8 cellular contexts compared by ENCODE assay signal in the genomic region with DNA sequence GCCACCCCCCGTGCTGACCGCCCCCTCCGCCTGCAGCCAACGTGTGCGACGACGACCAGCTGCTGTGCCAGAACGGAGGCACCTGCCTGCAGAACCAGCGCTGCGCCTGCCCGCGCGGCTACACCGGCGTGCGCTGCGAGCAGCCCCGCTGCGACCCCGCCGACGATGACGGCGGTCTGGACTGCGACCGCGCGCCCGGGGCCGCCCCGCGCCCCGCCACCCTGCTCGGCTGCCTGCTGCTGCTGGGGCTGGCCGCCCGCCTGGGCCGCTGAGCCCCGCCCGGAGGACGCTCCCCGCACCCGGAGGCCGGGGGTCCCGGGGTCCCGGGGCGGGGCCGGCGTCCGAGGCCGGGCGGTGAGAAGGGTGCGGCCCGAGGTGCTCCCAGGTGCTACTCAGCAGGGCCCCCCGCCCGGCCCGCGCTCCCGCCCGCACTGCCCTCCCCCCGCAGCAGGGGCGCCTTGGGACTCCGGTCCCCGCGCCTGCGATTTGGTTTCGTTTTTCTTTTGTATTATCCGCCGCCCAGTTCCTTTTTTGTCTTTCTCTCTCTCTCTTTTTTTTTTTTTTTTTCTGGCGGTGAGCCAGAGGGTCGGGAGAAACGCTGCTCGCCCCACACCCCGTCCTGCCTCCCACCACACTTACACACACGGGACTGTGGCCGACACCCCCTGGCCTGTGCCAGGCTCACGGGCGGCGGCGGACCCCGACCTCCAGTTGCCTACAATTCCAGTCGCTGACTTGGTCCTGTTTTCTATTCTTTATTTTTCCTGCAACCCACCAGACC.
A peak's percentile ranks its signal among the peaks of the same experiment; 100 is the strongest.
DNase-seq lines count a peak whose midpoint lies in the region; ATAC-seq lines count a peak whose summit lies in the region.

No MANE protein-coding gene starts in this region.

- H3K4me1 ChIP-seq in NT2/D1 (ENCODE audit: insufficient read depth, insufficient read length): peaks cover 29% of the 10 kb centered on the region

- ATAC-seq in GM21360 (IDR thresholded peaks at IDR 0.05; ENCODE audit: unreplicated experiment): no peak

- DNase-seq in activated CD8-positive, alpha-beta memory T cell treated with anti-CD3 and anti-CD28 coated beads for 24 hours: peak; percentile 71
- no peak for DNase-seq in activated CD8-positive, alpha-beta memory T cell treated with anti-CD3 and anti-CD28 coated beads, Interleukin-2, amount 50 U/mL, for 48 hours
- DNase-seq in NT2/D1 (ENCODE audit: low read depth, low spot score) (no peak), NCI-H2107 treated with DMSO at 0.1 percent for 48 hours (lab: John Stamatoyannopoulos, UW; ENCODE audit: unreplicated experiment) (no peak)
- DNase-seq in stimulated activated CD4-positive, alpha-beta T cell treated with anti-CD3 and anti-CD28 coated beads, Interleukin-2, amount 100 ng/mL, for 24 hours: peak; percentile 39 to 47

- H3K9ac ChIP-seq in NT2/D1 (ENCODE audit: insufficient read length, low read depth): peak overlapping the region; percentile 84

- H3K4me3 ChIP-seq in NT2/D1 (ENCODE audit: insufficient read length, low read depth) (peak overlapping the region; percentile 63), iPS-18c (ENCODE audit: insufficient read depth, low read depth, low read length) (peak overlapping the region; percentile 64)

- H3K27me3 Mint-ChIP-seq in activated naive CD8-positive, alpha-beta T cell: peaks cover 2% of the 10 kb centered on the region

- no peaks in the 10 kb centered on the region for H3K9me3 Mint-ChIP-seq in activated naive CD8-positive, alpha-beta T cell (ENCODE audit: low read depth)

- peak overlapping the region; percentile 89 for H3K4me3 Mint-ChIP-seq in activated naive CD8-positive, alpha-beta T cell

- no peak overlapping the region for H3K27ac Mint-ChIP-seq in activated naive CD8-positive, alpha-beta T cell

- peaks cover 41% of the 10 kb centered on the region for H3K27me3 ChIP-seq in NT2/D1 (ENCODE audit: insufficient read depth, insufficient read length)

- H3K9me3 ChIP-seq in NT2/D1 (ENCODE audit: insufficient read depth, low read length) (no peaks in the 10 kb centered on the region), iPS-18c (ENCODE audit: control insufficient read depth, insufficient read depth, low read length) (no peaks in the 10 kb centered on the region)

- no peaks in the 10 kb centered on the region for H3K36me3 ChIP-seq in NT2/D1 (ENCODE audit: insufficient read depth, insufficient read length, low read length)

- no peaks in the 10 kb centered on the region for H3K36me3 Mint-ChIP-seq in activated naive CD8-positive, alpha-beta T cell

- peaks cover 8% of the 10 kb centered on the region for H3K4me1 Mint-ChIP-seq in activated naive CD8-positive, alpha-beta T cell (ENCODE audit: low read depth)

Comparison
In these comparisons a context has a peak if more than half of its experiments do, and no peak if none do; other contexts are left out.
1. DNase-seq: peak in activated CD8-positive, alpha-beta memory T cell treated with anti-CD3 and anti-CD28 coated beads for 24 hours (single experiment) and stimulated activated CD4-positive, alpha-beta T cell treated with anti-CD3 and anti-CD28 coated beads, Interleukin-2, amount 100 ng/mL, for 24 hours (2 of 2); none in activated CD8-positive, alpha-beta memory T cell treated with anti-CD3 and anti-CD28 coated beads, Interleukin-2, amount 50 U/mL, for 48 hours (single experiment), NT2/D1 (single experiment) and NCI-H2107 treated with DMSO at 0.1 percent for 48 hours (single experiment).